Comparison of ENCODE assay signal across 1 cellular context in genomic region chr3:187023340-187023739, GRCh38.
TF ChIP-seq lines count a peak whose summit lies in the region.

No MANE protein-coding gene starts in this region.

TF ChIP-seq in HEK293, 187 proteins besides CTCF, POLR2A, EP300 and RAD21:
- TF ChIP-seq, protein P1, sequence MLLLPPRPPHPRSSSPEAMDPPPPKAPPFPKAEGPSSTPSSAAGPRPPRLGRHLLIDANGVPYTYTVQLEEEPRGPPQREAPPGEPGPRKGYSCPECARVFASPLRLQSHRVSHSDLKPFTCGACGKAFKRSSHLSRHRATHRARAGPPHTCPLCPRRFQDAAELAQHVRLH (tag by site-specific recombination; IDR thresholded peaks at IDR 0.05) = peak; percentile 58; the same call in 1 of the 2 replicates
- TF ChIP-seq, protein P2, sequence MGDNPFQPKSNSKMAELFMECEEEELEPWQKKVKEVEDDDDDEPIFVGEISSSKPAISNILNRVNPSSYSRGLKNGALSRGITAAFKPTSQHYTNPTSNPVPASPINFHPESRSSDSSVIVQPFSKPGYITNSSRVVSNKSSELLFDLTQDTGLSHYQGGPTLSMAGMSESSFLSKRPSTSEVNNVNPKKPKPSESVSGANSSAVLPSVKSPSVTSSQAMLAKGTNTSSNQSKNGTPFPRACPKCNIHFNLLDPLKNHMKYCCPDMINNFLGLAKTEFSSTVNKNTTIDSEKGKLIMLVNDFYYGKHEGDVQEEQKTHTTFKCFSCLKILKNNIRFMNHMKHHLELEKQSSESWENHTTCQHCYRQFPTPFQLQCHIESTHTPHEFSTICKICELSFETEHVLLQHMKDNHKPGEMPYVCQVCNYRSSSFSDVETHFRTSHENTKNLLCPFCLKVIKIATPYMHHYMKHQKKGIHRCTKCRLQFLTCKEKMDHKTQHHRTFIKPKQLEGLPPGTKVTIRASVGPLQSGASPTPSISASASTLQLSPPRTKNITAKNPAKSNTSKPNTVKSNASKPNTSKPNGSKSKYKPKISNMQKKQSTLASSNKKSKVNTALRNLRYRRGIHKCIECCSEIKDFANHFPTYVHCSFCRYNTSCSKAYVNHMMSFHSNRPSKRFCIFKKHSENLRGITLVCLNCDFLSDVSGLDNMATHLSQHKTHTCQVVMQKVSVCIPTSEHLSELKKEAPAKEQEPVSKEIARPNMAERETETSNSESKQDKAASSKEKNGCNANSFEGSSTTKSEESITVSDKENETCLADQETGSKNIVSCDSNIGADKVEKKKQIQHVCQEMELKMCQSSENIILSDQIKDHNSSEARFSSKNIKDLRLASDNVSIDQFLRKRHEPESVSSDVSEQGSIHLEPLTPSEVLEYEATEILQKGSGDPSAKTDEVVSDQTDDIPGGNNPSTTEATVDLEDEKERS (tag by site-specific recombination; IDR thresholded peaks at IDR 0.05) = peak; percentile 82; the same call in 1 of the 2 replicates
- TF ChIP-seq ZNF146 (tag by site-specific recombination; IDR thresholded peaks at IDR 0.05) = peak; percentile 98
